13 cellular contexts compared by ENCODE assay signal in genomic region chr10:11335167-11335652, GRCh38.
A peak's percentile ranks its signal among the peaks of the same experiment; 100 is the strongest.
DNase-seq lines count a peak whose midpoint lies in the region; ATAC-seq and TF ChIP-seq lines count a peak whose summit lies in the region.
"Had no signal": no experiment of that assay in that cellular context is flagged by ENCODE, and none has a peak within 500 bp of the region (broad histone marks: within the 10 kb centered on the region; RNA-seq: fewer than 3 reads in every experiment).

No MANE protein-coding gene starts in this region.

- no peaks in the 10 kb centered on the region for H3K27me3 ChIP-seq in BLaER1
- H3K27me3 ChIP-seq in lower lobe of right lung (ENCODE audit: low read depth), result no peaks in the 10 kb centered on the region
- H3K27me3 ChIP-seq in endodermal cell (ENCODE audit: control insufficient read depth, insufficient read depth, low read length, poor library complexity, severe bottlenecking), result no peaks in the 10 kb centered on the region
- H3K27me3 ChIP-seq in effector memory CD4-positive, alpha-beta T cell (replicated peaks; ENCODE audit: control insufficient read depth, insufficient read depth, low read length, poor library complexity, severe bottlenecking), result no peaks in the 10 kb centered on the region
- H3K27me3 ChIP-seq: neural progenitor cell, testis had no signal

- 79 to 87% methylated on average over 6 to 12 of the region's 12 CpGs for WGBS in endodermal cell (ENCODE audit: insufficient coverage in 1 of 2, insufficient read length in 1 of 2), 2 experiments

- ATAC-seq in GM21576 (IDR thresholded peaks at IDR 0.05; ENCODE audit: unreplicated experiment) (peak; percentile 56), lower lobe of right lung (peak; percentile 76 to 89)

- TF ChIP-seq CTCF in lower lobe of right lung (IDR thresholded peaks at IDR 0.05) (no peak), endodermal cell (conservative IDR thresholded peaks at IDR 0.05) (no peak)

- peaks cover 42% of the 10 kb centered on the region for H3K36me3 Mint-ChIP-seq in activated T-helper 2 cell treated with anti-CD3 and anti-CD28 coated beads, Interferon-gamma antibody, Interleukin-2, Interleukin-4, amounts not matched to agents 10 μg/mL and 5 μg/mL and 100 μg/mL, durations not matched to agents 14 hours and 24 hours and 36 hours (ENCODE audit: low read depth)
- peaks cover 21% of the 10 kb centered on the region for H3K36me3 Mint-ChIP-seq in endodermal cell (ENCODE audit: low read depth)

- H3K4me3 ChIP-seq in BLaER1, result no peak overlapping the region
- no peak overlapping the region for H3K4me3 ChIP-seq in lower lobe of right lung
- no peak overlapping the region for H3K4me3 ChIP-seq in endodermal cell (ENCODE audit: low read length)
- H3K4me3 ChIP-seq in effector memory CD4-positive, alpha-beta T cell (ENCODE audit: insufficient read depth, low read depth, low read length, poor library complexity, severe bottlenecking), result no peak overlapping the region
- H3K4me3 ChIP-seq: HAP-1, neural progenitor cell, testis had no signal

- H3K9me3 ChIP-seq in BLaER1 (no peaks in the 10 kb centered on the region), lower lobe of right lung (no peaks in the 10 kb centered on the region), endodermal cell (ENCODE audit: control insufficient read depth, low read length) (no peaks in the 10 kb centered on the region)
- H3K9me3 ChIP-seq in effector memory CD4-positive, alpha-beta T cell (ENCODE audit: control insufficient read depth, low read length), result no peaks in the 10 kb centered on the region
- H3K9me3 ChIP-seq: HAP-1, testis had no signal

- no peaks in the 10 kb centered on the region for H4K20me1 ChIP-seq in BLaER1

- H3K4me3 Mint-ChIP-seq in activated T-helper 2 cell treated with anti-CD3 and anti-CD28 coated beads, Interferon-gamma antibody, Interleukin-2, Interleukin-4, amounts not matched to agents 10 μg/mL and 5 μg/mL and 100 μg/mL, durations not matched to agents 14 hours and 24 hours and 36 hours (ENCODE audit: low read depth), result no peak overlapping the region
- H3K4me3 Mint-ChIP-seq in endodermal cell, result no peak overlapping the region
- H3K4me3 Mint-ChIP-seq: neural progenitor cell had no signal

- peak overlapping the region; percentile 55; the same call in 1 of the 2 replicates for H3K27ac ChIP-seq in BLaER1
- no peak overlapping the region for H3K27ac ChIP-seq in lower lobe of right lung
- no peak overlapping the region for H3K27ac ChIP-seq in endodermal cell (ENCODE audit: low read depth, low read length)
- H3K27ac ChIP-seq in effector memory CD4-positive, alpha-beta T cell (ENCODE audit: insufficient read depth, low read length, poor library complexity, severe bottlenecking), result no peak overlapping the region
- H3K27ac ChIP-seq: neural progenitor cell, RWPE1, testis had no signal

- H3K36me3 ChIP-seq in BLaER1 (peaks cover 34% of the 10 kb centered on the region), lower lobe of right lung (peaks cover 30% of the 10 kb centered on the region), endodermal cell (ENCODE audit: control insufficient read depth, insufficient read depth, low read length) (peaks cover 42% of the 10 kb centered on the region)
- H3K36me3 ChIP-seq in effector memory CD4-positive, alpha-beta T cell (ENCODE audit: control insufficient read depth, insufficient read depth, low read length), result peaks cover 49% of the 10 kb centered on the region
- H3K36me3 ChIP-seq: HAP-1, neural progenitor cell had no signal

- H3K4me1 Mint-ChIP-seq in activated T-helper 2 cell treated with anti-CD3 and anti-CD28 coated beads, Interferon-gamma antibody, Interleukin-2, Interleukin-4, amounts not matched to agents 10 μg/mL and 5 μg/mL and 100 μg/mL, durations not matched to agents 14 hours and 24 hours and 36 hours (ENCODE audit: low read depth), result peaks cover 29% of the 10 kb centered on the region
- peaks cover 13% of the 10 kb centered on the region for H3K4me1 Mint-ChIP-seq in endodermal cell

- no peak overlapping the region; the same call in 1 of the 2 replicates for H3K9ac ChIP-seq in BLaER1
- no peak overlapping the region for H3K9ac ChIP-seq in endodermal cell (ENCODE audit: extremely low read depth, low read length, poor library complexity, severe bottlenecking)
- H3K9ac ChIP-seq: neural progenitor cell had no signal

- H3K4me2 ChIP-seq in BLaER1, result peak overlapping the region; percentile 69

- peaks cover 88% of the 10 kb centered on the region for H3K4me1 ChIP-seq in BLaER1
- H3K4me1 ChIP-seq in lower lobe of right lung, result peaks cover 20% of the 10 kb centered on the region
- H3K4me1 ChIP-seq in endodermal cell (ENCODE audit: control insufficient read depth, insufficient read depth, low read length), result no peaks in the 10 kb centered on the region
- no peaks in the 10 kb centered on the region for H3K4me1 ChIP-seq in effector memory CD4-positive, alpha-beta T cell (ENCODE audit: control insufficient read depth, insufficient read depth, low read length, poor library complexity, severe bottlenecking)
- H3K4me1 ChIP-seq: HAP-1 had no signal

- H3K9me3 Mint-ChIP-seq in activated T-helper 2 cell treated with anti-CD3 and anti-CD28 coated beads, Interferon-gamma antibody, Interleukin-2, Interleukin-4, amounts not matched to agents 10 μg/mL and 5 μg/mL and 100 μg/mL, durations not matched to agents 14 hours and 24 hours and 36 hours, result no peaks in the 10 kb centered on the region
- no peaks in the 10 kb centered on the region for H3K9me3 Mint-ChIP-seq in endodermal cell
- H3K9me3 Mint-ChIP-seq: neural progenitor cell had no signal

- no peaks in the 10 kb centered on the region for H3K27me3 Mint-ChIP-seq in activated T-helper 2 cell treated with anti-CD3 and anti-CD28 coated beads, Interferon-gamma antibody, Interleukin-2, Interleukin-4, amounts not matched to agents 10 μg/mL and 5 μg/mL and 100 μg/mL, durations not matched to agents 14 hours and 24 hours and 36 hours (ENCODE audit: low read depth)
- H3K27me3 Mint-ChIP-seq in endodermal cell (ENCODE audit: insufficient read depth), result no peaks in the 10 kb centered on the region

- intact Hi-C loops in activated T-helper 2 cell treated with anti-CD3 and anti-CD28 coated beads, Interferon-gamma antibody, Interleukin-2, Interleukin-4, amounts not matched to agents 10 μg/mL and 5 μg/mL and 100 μg/mL, durations not matched to agents 14 hours and 24 hours and 36 hours (cut with micrococcal nuclease), result no loop called here
- intact Hi-C loops in lower lobe of right lung (cut with DNase I), result no loop called here

- no peak for DNase-seq in activated T-helper 2 cell treated with anti-CD3 and anti-CD28 coated beads, Interferon-gamma antibody, Interleukin-2, Interleukin-4, amounts not matched to agents 10 μg/mL and 5 μg/mL and 100 μg/mL, durations not matched to agents 14 hours and 24 hours and 36 hours (ENCODE audit: low spot score)
- DNase-seq in lower lobe of right lung, result peak; percentile 68
- DNase-seq in dedifferentiated amniotic fluid mesenchymal stem cell (ENCODE audit: extremely low spot score), result no peak
- no peak for DNase-seq in endodermal cell
- no peak for DNase-seq in stimulated activated CD4-positive, alpha-beta T cell treated with anti-CD3 and anti-CD28 coated beads, Interleukin-4, amount 100 ng/mL, for 1 hour
- no peak for DNase-seq in effector memory CD4-positive, alpha-beta T cell
- DNase-seq: NCI-H2029 treated with DMSO at 0.1 percent for 48 hours, testis had no signal

- peak overlapping the region; percentile 11 for H3K27ac Mint-ChIP-seq in activated T-helper 2 cell treated with anti-CD3 and anti-CD28 coated beads, Interferon-gamma antibody, Interleukin-2, Interleukin-4, amounts not matched to agents 10 μg/mL and 5 μg/mL and 100 μg/mL, durations not matched to agents 14 hours and 24 hours and 36 hours
- H3K27ac Mint-ChIP-seq in endodermal cell, result no peak overlapping the region
- H3K27ac Mint-ChIP-seq: neural progenitor cell had no signal
